In the genomic region with DNA sequence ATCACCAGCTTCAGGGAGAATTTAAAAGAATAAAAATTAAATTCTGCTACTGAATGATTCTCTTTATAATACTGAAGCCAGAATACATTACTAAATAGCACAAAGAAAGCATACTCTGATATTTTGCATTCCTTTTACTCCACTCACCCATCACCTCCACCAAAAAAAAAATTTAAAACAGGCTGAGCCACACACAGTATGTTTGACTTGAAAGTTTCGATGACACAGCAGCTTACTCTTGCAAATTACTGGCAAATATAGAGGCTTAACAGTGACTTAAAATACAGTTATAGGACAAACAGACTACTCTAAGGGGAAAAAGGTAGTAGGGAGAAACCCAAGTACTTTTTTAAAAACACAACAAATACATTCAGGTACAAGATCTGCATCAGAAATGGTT, we compare ENCODE assay signal across 1 cellular context.
TF ChIP-seq lines count a peak whose summit lies in the region.

No MANE protein-coding gene starts in this region.

TF ChIP-seq in HepG2, 621 proteins besides CTCF, POLR2A, EP300 and RAD21:
- TF ChIP-seq GATA4 (IDR thresholded peaks at IDR 0.05; ENCODE audit: borderline replicate concordance, low read depth) (no peak), MAFK (conservative IDR thresholded peaks at IDR 0.05 in 1 of 2, IDR thresholded peaks at IDR 0.05 in 1 of 2; ENCODE audit: low read length in 2 of 2) (peak; percentile 46 to 52; a peak in 2 of 4 replicates), MAFF (IDR thresholded peaks at IDR 0.05; ENCODE audit: low read depth, low read length) (peak; percentile 36; the same call in 1 of the 2 replicates)
